ENCODE assay signal across 8 cellular contexts in genomic region chr1:27349784-27350672, GRCh38. TPM values are rescaled to one million over a fixed set of nuclear protein-coding genes. Genes with fewer than 3 reads are reported as not detected.
A peak's percentile ranks its signal among the peaks of the same experiment; 100 is the strongest.
DNase-seq lines count a peak whose midpoint lies in the region; ATAC-seq and TF ChIP-seq lines count a peak whose summit lies in the region.

No MANE protein-coding gene starts in this region.

- H3K27ac ChIP-seq in mesenchymal stem cell (ENCODE audit: low read length, poor library complexity, severe bottlenecking) (no peak overlapping the region), upper lobe of left lung (peak overlapping the region in 2 of 4 donors; percentile 23 to 69)

- H3K4me1 ChIP-seq in mesenchymal stem cell (ENCODE audit: control insufficient read depth, insufficient read depth, low read depth, low read length), result peaks cover 26% of the 10 kb centered on the region
- H3K4me1 ChIP-seq in upper lobe of left lung, result peaks cover 19 to 33% (median 30%) of the 10 kb centered on the region in 4 donors

- H3K27me3 ChIP-seq in mesenchymal stem cell (ENCODE audit: control insufficient read depth in 1 of 2, insufficient read depth in 1 of 2, low read length in 2 of 2) (peaks cover 0 to 31% of the 10 kb centered on the region in 2 experiments), upper lobe of left lung (no peaks in the 10 kb centered on the region)

- no peak overlapping the region for H3K14ac ChIP-seq in mesenchymal stem cell (ENCODE audit: low read length in 2 of 2)

- peak overlapping the region; percentile 30 to 74 for H3K18ac ChIP-seq in mesenchymal stem cell (ENCODE audit: low read depth in 1 of 2, low read length in 2 of 2)

- no peak overlapping the region for H2BK120ac ChIP-seq in mesenchymal stem cell (ENCODE audit: low read depth, low read length)

- peak overlapping the region; percentile 54 for H2AFZ ChIP-seq in mesenchymal stem cell (ENCODE audit: low read depth, low read length)

- H3K79me1 ChIP-seq in mesenchymal stem cell (replicated peaks; ENCODE audit: low read length, poor library complexity, severe bottlenecking), result no peaks in the 10 kb centered on the region

- DNase-seq in GM03348 (ENCODE audit: low spot score) (peak; percentile 85), NCI-H510A (lab: John Stamatoyannopoulos, UW) (peak; percentile 76), ecto neural progenitor cell (ENCODE audit: low spot score) (peak; percentile 88), mesenchymal stem cell (peak; percentile 68), upper lobe of left lung (peak; percentile 75 to 94), 8988T (no peak)

- 31% methylated on average over 64 of the region's 84 CpGs for WGBS in mesenchymal stem cell
- 44 to 84% methylated on average over 21 to 78 of the region's 84 CpGs for WGBS in upper lobe of left lung, 2 donors

- H4K8ac ChIP-seq in mesenchymal stem cell (ENCODE audit: low read length), result peak overlapping the region; percentile 1

- H3K9me3 ChIP-seq in mesenchymal stem cell (ENCODE audit: control insufficient read depth, low read length), result no peaks in the 10 kb centered on the region
- H3K9me3 ChIP-seq in upper lobe of left lung, result no peaks in the 10 kb centered on the region

- H2BK12ac ChIP-seq in mesenchymal stem cell (ENCODE audit: low read length in 2 of 2), result peak overlapping the region in 1 of 2 experiments; percentile 26

- peak overlapping the region; percentile 75 for H3K4me2 ChIP-seq in mesenchymal stem cell (ENCODE audit: low read length, poor library complexity, severe bottlenecking)

- peak in 3 of 6 experiments; percentile 13 to 27 (median 15) for TF ChIP-seq CTCF in upper lobe of left lung (IDR thresholded peaks at IDR 0.05)

- peak in 1 of 4 donors; percentile 21 for TF ChIP-seq POLR2A in upper lobe of left lung (IDR thresholded peaks at IDR 0.05)

- H3K9ac ChIP-seq in mesenchymal stem cell (ENCODE audit: low read length), result peak overlapping the region; percentile 45

- ATAC-seq in upper lobe of left lung (ENCODE audit: low FRiP score in 2 of 2), result peak; percentile 56 to 80
- ATAC-seq in GM21717 (IDR thresholded peaks at IDR 0.05; ENCODE audit: unreplicated experiment), result no peak
- no peak for ATAC-seq in GM21825 (IDR thresholded peaks at IDR 0.05; ENCODE audit: unreplicated experiment)

- peak overlapping the region; percentile 2 for H2BK15ac ChIP-seq in mesenchymal stem cell (ENCODE audit: low read depth, poor library complexity, severe bottlenecking)

- H3K23ac ChIP-seq in mesenchymal stem cell (ENCODE audit: low read length in 2 of 2), result no peak overlapping the region

- H3K36me3 ChIP-seq in mesenchymal stem cell (ENCODE audit: control insufficient read depth in 1 of 2, insufficient read depth in 2 of 2, low read depth in 1 of 2, low read length in 2 of 2), result peaks cover 9 to 15% of the 10 kb centered on the region in 2 experiments
- peaks cover under 1 to 36% (median 22%) of the 10 kb centered on the region in 4 donors for H3K36me3 ChIP-seq in upper lobe of left lung

- no peak overlapping the region for H2AK5ac ChIP-seq in mesenchymal stem cell (ENCODE audit: low read length, severe bottlenecking)

- H4K91ac ChIP-seq in mesenchymal stem cell (ENCODE audit: low read length), result peak overlapping the region; percentile 31

- H3K4ac ChIP-seq in mesenchymal stem cell (ENCODE audit: low read depth in 1 of 2, low read length in 2 of 2), result no peak overlapping the region

- H3K4me3 ChIP-seq in mesenchymal stem cell (ENCODE audit: insufficient read depth in 1 of 2, low read depth in 1 of 2, low read length in 2 of 2), result peak overlapping the region; percentile 56
- peak overlapping the region in 3 of 4 donors; percentile 40 to 54 (median 51) for H3K4me3 ChIP-seq in upper lobe of left lung

- no peak overlapping the region for H2BK5ac ChIP-seq in mesenchymal stem cell (ENCODE audit: low read depth, low read length, poor library complexity, severe bottlenecking)

- no peak for TF ChIP-seq EP300 in upper lobe of left lung (IDR thresholded peaks at IDR 0.05)

RNA-seq across cellular contexts. Expression of gene SYTL1, which starts 8.2 kb away (rescaled TPM):
- 0.39 TPM for polyA plus RNA-seq in mesenchymal stem cell (2013, experiment 1 of 2)
- 0.59 TPM for polyA plus RNA-seq in mesenchymal stem cell (2013, experiment 2 of 2)
- 10 to 100 TPM; 28.7 to 74.4 (median 44.1) TPM for total RNA-seq in upper lobe of left lung

RNA-seq across cellular contexts. Expression of gene MAP3K6, which starts 16.7 kb away (rescaled TPM):
- 27.2 TPM for polyA plus RNA-seq in mesenchymal stem cell (2013, experiment 1 of 2)
- 28.1 TPM for polyA plus RNA-seq in mesenchymal stem cell (2013, experiment 2 of 2)
- total RNA-seq in upper lobe of left lung, result 100 to 1,000 TPM in 4 of 6 donors, 10 to 100 TPM in 2; 36.6 to 302 (median 118) TPM

RNA-seq across cellular contexts. Expression of gene FCN3, which starts 24.6 kb away (rescaled TPM):
- polyA plus RNA-seq in mesenchymal stem cell (2013, experiment 1 of 2), result not detected
- not detected for polyA plus RNA-seq in mesenchymal stem cell (2013, experiment 2 of 2)
- 1,000 to 10,000 TPM in 1 of 6 donors, 100 to 1,000 TPM in 5; 145 to 1,319 (median 555) TPM for total RNA-seq in upper lobe of left lung

RNA-seq across cellular contexts. Expression of gene TMEM222, which starts 28.1 kb away (rescaled TPM):
- 37.1 TPM for polyA plus RNA-seq in mesenchymal stem cell (2013, experiment 1 of 2)
- 36.1 TPM for polyA plus RNA-seq in mesenchymal stem cell (2013, experiment 2 of 2)
- 10 to 100 TPM; 11.5 to 43.9 (median 30.1) TPM for total RNA-seq in upper lobe of left lung

RNA-seq across cellular contexts. Expression of gene CD164L2, which starts 33.1 kb away (rescaled TPM):
- not detected for polyA plus RNA-seq in mesenchymal stem cell (2013, experiment 1 of 2)
- polyA plus RNA-seq in mesenchymal stem cell (2013, experiment 2 of 2), result not detected
- total RNA-seq in upper lobe of left lung, result 10 to 100 TPM in 1 of 6 donors, 1 to 10 TPM in 5; 2.3 to 12.3 (median 5.5) TPM

Comparison
In these comparisons a context has a peak if more than half of its experiments do, and no peak if none do; other contexts are left out.
1. ATAC-seq: peak in upper lobe of left lung (2 of 2); none in GM21717 (single experiment) and GM21825 (single experiment).